In genomic region chr2:83808878-83809277, GRCh38 we compare ENCODE assay signal across 6 cellular contexts.
"Had no signal": no experiment of that assay in that cellular context is flagged by ENCODE, and none has a peak within 500 bp of the region (broad histone marks: within the 10 kb centered on the region; RNA-seq: fewer than 3 reads in every experiment).

No MANE protein-coding gene starts in this region.

- FAIRE-seq: HTR-8/SVneo had no signal

- H3K4me2 ChIP-seq: KMS-11 had no signal

- DNase-seq: KBM-7, KG1 had no signal

- H3K9ac ChIP-seq: KMS-11 had no signal

- H3K27ac Mint-ChIP-seq: IgD-negative memory B cell had no signal

- H3K4me1 Mint-ChIP-seq: IgD-negative memory B cell had no signal

- H3K27ac ChIP-seq: HL-60, KMS-11 had no signal

- H3K36me3 Mint-ChIP-seq: IgD-negative memory B cell had no signal

- H3K4me3 Mint-ChIP-seq: IgD-negative memory B cell had no signal

- H3K27me3 Mint-ChIP-seq: IgD-negative memory B cell had no signal
